8 cellular contexts compared by ENCODE assay signal in the genomic region with DNA sequence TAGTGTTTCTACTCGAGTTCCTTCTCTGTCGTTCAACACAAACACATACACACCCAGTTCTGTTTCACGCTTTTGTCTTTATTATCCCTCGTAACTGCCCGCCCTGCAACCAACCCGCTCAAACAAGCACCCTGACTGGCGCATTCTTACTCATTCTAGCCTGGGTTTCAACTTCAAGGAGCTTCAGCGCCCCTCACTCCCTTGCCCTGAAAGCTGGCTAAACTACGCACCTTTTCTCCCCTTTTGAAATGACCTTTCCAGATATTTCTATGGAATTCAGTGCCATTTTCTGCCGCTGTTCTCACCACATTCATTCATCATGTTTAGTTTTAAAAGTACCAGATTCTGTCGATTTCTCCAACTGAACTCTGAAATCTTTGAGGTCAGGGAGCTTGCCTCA. TPM values are rescaled to one million over a fixed set of nuclear protein-coding genes. Genes with fewer than 3 reads are reported as not detected.
DNase-seq lines count a peak whose midpoint lies in the region; ATAC-seq and TF ChIP-seq lines count a peak whose summit lies in the region.

No MANE protein-coding gene starts in this region.

- H3K4me3 Mint-ChIP-seq in CD8-positive, alpha-beta T cell: peak overlapping the region; percentile 90

- 20 to 32% methylated on average over 11 of the region's 11 CpGs for WGBS in lung, 2 donors
- WGBS in transverse colon (ENCODE audit: low coverage in 1 of 2), 2 donors: 2 to 29% methylated on average over 11 of the region's 11 CpGs

- TF ChIP-seq CTCF in CD8-positive, alpha-beta T cell (IDR thresholded peaks at IDR 0.05): no peak
- TF ChIP-seq CTCF in colonic mucosa (IDR thresholded peaks at IDR 0.05) (no peak), lung (IDR thresholded peaks at IDR 0.05; ENCODE audit: control extremely low read depth, extremely low read depth) (no peak), transverse colon (IDR thresholded peaks at IDR 0.05) (no peak)

- H3K4me1 Mint-ChIP-seq in CD8-positive, alpha-beta T cell (ENCODE audit: low read depth): peaks cover 35% of the 10 kb centered on the region

- H3K27ac ChIP-seq in CD8-positive, alpha-beta T cell (ENCODE audit: low read depth, low read length): peak overlapping the region; percentile 71
- H3K27ac ChIP-seq in colonic mucosa (peak overlapping the region; percentile 87), lung (ENCODE audit: low read depth in 1 of 2, low read length in 1 of 2) (peak overlapping the region; percentile 85 to 96), transverse colon (peak overlapping the region; percentile 87 to 95 (median 90))

- CTCF ChIA-PET in CD8-positive, alpha-beta T cell (lab: Charles Lee): interaction anchor here (1.0 to 4.1 kb wide), 8 partner anchors 10 to 1674 kb away, joined by 3 to 24 read pairs (median 6); a partner anchor contains a TSS

- no peak for TF ChIP-seq POLR2A in transverse colon (IDR thresholded peaks at IDR 0.05)

- peak overlapping the region; percentile 100 for H3K4me3 ChIP-seq in CD8-positive, alpha-beta T cell (ENCODE audit: low read depth, low read length)
- H3K4me3 ChIP-seq in colonic mucosa (peak overlapping the region; percentile 81), lung (peak overlapping the region; percentile 91), transverse colon (peak overlapping the region; percentile 48 to 95 (median 75))

- no peaks in the 10 kb centered on the region for H3K27me3 ChIP-seq in CD8-positive, alpha-beta T cell (ENCODE audit: insufficient read depth, low read length)
- H3K27me3 ChIP-seq in colonic mucosa: no peaks in the 10 kb centered on the region
- H3K27me3 ChIP-seq in lung (ENCODE audit: control insufficient read depth, insufficient read depth): no peaks in the 10 kb centered on the region
- H3K27me3 ChIP-seq in transverse colon: no peaks in the 10 kb centered on the region

- no peaks in the 10 kb centered on the region for H3K9me3 Mint-ChIP-seq in CD8-positive, alpha-beta T cell

- H3K27me3 Mint-ChIP-seq in CD8-positive, alpha-beta T cell (ENCODE audit: low read depth): no peaks in the 10 kb centered on the region

- peaks cover 15% of the 10 kb centered on the region for H3K36me3 Mint-ChIP-seq in CD8-positive, alpha-beta T cell

- no peak for ATAC-seq in CD8-positive, alpha-beta T cell
- peak; percentile 23 for ATAC-seq in lung (ENCODE audit: insufficient read depth, low FRiP score)

- peak overlapping the region; percentile 74 to 92 for H3K9ac ChIP-seq in colonic mucosa (ENCODE audit: low read depth in 2 of 2, low read length in 2 of 2)

- in situ Hi-C loops in transverse colon (cut with MboI; ENCODE audit: low pct_ligation_motif_present in 1 of 4, low pct_unique_long_range_greater_than_20kb in 1 of 4, low sequenced_read_pairs in 3 of 4): no loop called here

- intact Hi-C loops in CD8-positive, alpha-beta T cell (cut with DNase I, micrococcal nuclease): loop anchor here (1.0 to 10.0 kb wide), 8 partner anchors 10 to 1951 kb away; a partner anchor contains a TSS
- intact Hi-C loops in colonic mucosa (cut with DNase I) (no loop called here), transverse colon (cut with DNase I; ENCODE audit: low total_unique reads) (no loop called here)

- H3K36me3 ChIP-seq in CD8-positive, alpha-beta T cell (ENCODE audit: insufficient read depth, low read length): peaks cover 4% of the 10 kb centered on the region
- H3K36me3 ChIP-seq in colonic mucosa: no peaks in the 10 kb centered on the region
- H3K36me3 ChIP-seq in lung (ENCODE audit: control insufficient read depth in 2 of 2, insufficient read depth in 2 of 2, low read length in 2 of 2): peaks cover 2 to 4% of the 10 kb centered on the region in 2 donors
- no peaks in the 10 kb centered on the region for H3K36me3 ChIP-seq in transverse colon

- peaks cover 27% of the 10 kb centered on the region for H3K4me1 ChIP-seq in CD8-positive, alpha-beta T cell (ENCODE audit: insufficient read depth, low read length)
- H3K4me1 ChIP-seq in colonic mucosa (no peaks in the 10 kb centered on the region), lung (ENCODE audit: control insufficient read depth in 2 of 2, insufficient read depth in 2 of 2, low read length in 2 of 2) (peaks cover 3 to 15% of the 10 kb centered on the region in 2 donors), transverse colon (peaks cover 9 to 34% (median 20%) of the 10 kb centered on the region in 4 donors)

- POLR2A ChIA-PET in CD8-positive, alpha-beta T cell (lab: Charles Lee): interaction anchor here (1.0 to 2.2 kb wide), 5 partner anchors 10 to 1641 kb away, joined by 3 to 13 read pairs (median 4); a partner anchor contains a TSS

- peak overlapping the region; percentile 91 for H3K27ac Mint-ChIP-seq in CD8-positive, alpha-beta T cell

- no peak for DNase-seq in CD8-positive, alpha-beta T cell
- DNase-seq in NCI-H1417 (lab: John Stamatoyannopoulos, UW) (peak in 2 of 3 experiments; percentile 68 to 72), colonic mucosa (peak; percentile 59), lung (ENCODE audit: low spot score) (no peak), transverse colon (peak; percentile 58), NCI-H82 treated with DMSO at 0.1 percent for 48 hours (lab: John Stamatoyannopoulos, UW; ENCODE audit: unreplicated experiment) (no peak), Kasumi-1 (lab: John Stamatoyannopoulos, UW) (no peak)
- no peak for DNase-seq in activated CD8-positive, alpha-beta memory T cell treated with anti-CD3 and anti-CD28 coated beads for 24 hours

- H3K9me3 ChIP-seq in CD8-positive, alpha-beta T cell (ENCODE audit: low read length): no peaks in the 10 kb centered on the region
- H3K9me3 ChIP-seq in colonic mucosa: no peaks in the 10 kb centered on the region
- H3K9me3 ChIP-seq in lung (ENCODE audit: control insufficient read depth in 2 of 2, insufficient read depth in 1 of 2, low read length in 1 of 2): no peaks in the 10 kb centered on the region
- no peaks in the 10 kb centered on the region for H3K9me3 ChIP-seq in transverse colon

- TF ChIP-seq EP300 in transverse colon (IDR thresholded peaks at IDR 0.05; ENCODE audit: low read depth): no peak

RNA-seq across cellular contexts. Expression of a gene that starts 0.7 kb away (rescaled TPM):
- 1 to 10 TPM; 5.3 to 6.3 TPM for total RNA-seq in CD8-positive, alpha-beta T cell
- total RNA-seq in colonic mucosa (10 to 100 TPM; 51.1 to 54.4 TPM), lung (10 to 100 TPM; 92.0 to 94.7 TPM), transverse colon (10 to 100 TPM in 3 of 4 donors, 1 to 10 TPM in 1; 9.2 to 86.6 (median 64.0) TPM)
- 100 to 1,000 TPM in 1 of 2 donors, 10 to 100 TPM in 1; 25.8 to 143 TPM for polyA plus RNA-seq in lung

Comparison
In these comparisons a context has a peak if more than half of its experiments do, and no peak if none do; other contexts are left out.
1. DNase-seq: peak in NCI-H1417 (2 of 3), colonic mucosa (single experiment) and transverse colon (single experiment); none in CD8-positive, alpha-beta T cell (0 of 7), lung (single experiment), NCI-H82 treated with DMSO at 0.1 percent for 48 hours (single experiment), Kasumi-1 (0 of 2) and activated CD8-positive, alpha-beta memory T cell treated with anti-CD3 and anti-CD28 coated beads for 24 hours (single experiment).
2. intact Hi-C loops: an anchor here in CD8-positive, alpha-beta T cell (1.0 to 10.0 kb wide); none called in colonic mucosa and transverse colon.
3. Peak in every context shown above with its lines, with median percentiles within 50 percentile points of each other: H3K27ac ChIP-seq and H3K4me3 ChIP-seq.